In genomic region chr7:11130012-11130411, GRCh38 we compare ENCODE assay signal across 14 cellular contexts.
DNase-seq lines count a peak whose midpoint lies in the region; ATAC-seq, FAIRE-seq and TF ChIP-seq lines count a peak whose summit lies in the region.
"Had no signal": no experiment of that assay in that cellular context is flagged by ENCODE, and none has a peak within 500 bp of the region (broad histone marks: within the 10 kb centered on the region; RNA-seq: fewer than 3 reads in every experiment).

No MANE protein-coding gene starts in this region.

- peak; percentile 67 for FAIRE-seq in HTR-8/SVneo (lab: Jason Lieb, UNC)
- FAIRE-seq: colon, keratinocyte had no signal

- no peak overlapping the region for H3K4me3 ChIP-seq in AG10803 (ENCODE audit: low read length)
- H3K4me3 ChIP-seq: BLaER1, right atrium auricular region had no signal

- ATAC-seq in HG03457 (IDR thresholded peaks at IDR 0.05; ENCODE audit: unreplicated experiment) (no peak), GM21529 (IDR thresholded peaks at IDR 0.05; ENCODE audit: unreplicated experiment) (no peak)

- DNase-seq in AG10803 (ENCODE audit: low read depth) (peak; percentile 45), HTR-8/SVneo (ENCODE audit: insufficient read length, low spot score) (peak; percentile 28), amniotic stem cell (lab: John Stamatoyannopoulos, UW) (peak; percentile 25), lung microvascular endothelial cell (ENCODE audit: low read depth in 2 of 2) (peak; percentile 5 to 21), NCI-H1694 treated with DMSO at 0.1 percent for 48 hours (lab: John Stamatoyannopoulos, UW) (no peak), NCI-H1930 (lab: John Stamatoyannopoulos, UW) (no peak)
- DNase-seq: activated CD4-positive, alpha-beta T cell treated with anti-CD3 and anti-CD28 coated beads for 4 hours; activated naive CD4-positive, alpha-beta T cell treated with Interleukin-2 at 50 U/mL for 16 hours had no signal

- TF ChIP-seq CTCF in AG10803 (conservative IDR thresholded peaks at IDR 0.05; ENCODE audit: low read length) = no peak

Comparison
In these comparisons a context has a peak if more than half of its experiments do, and no peak if none do; other contexts are left out.
1. DNase-seq: peak in AG10803 (single experiment), HTR-8/SVneo (single experiment), amniotic stem cell (single experiment) and lung microvascular endothelial cell (2 of 2); none in NCI-H1694 treated with DMSO at 0.1 percent for 48 hours (single experiment) and NCI-H1930 (0 of 2).